29 cellular contexts compared by ENCODE assay signal in the genomic region with DNA sequence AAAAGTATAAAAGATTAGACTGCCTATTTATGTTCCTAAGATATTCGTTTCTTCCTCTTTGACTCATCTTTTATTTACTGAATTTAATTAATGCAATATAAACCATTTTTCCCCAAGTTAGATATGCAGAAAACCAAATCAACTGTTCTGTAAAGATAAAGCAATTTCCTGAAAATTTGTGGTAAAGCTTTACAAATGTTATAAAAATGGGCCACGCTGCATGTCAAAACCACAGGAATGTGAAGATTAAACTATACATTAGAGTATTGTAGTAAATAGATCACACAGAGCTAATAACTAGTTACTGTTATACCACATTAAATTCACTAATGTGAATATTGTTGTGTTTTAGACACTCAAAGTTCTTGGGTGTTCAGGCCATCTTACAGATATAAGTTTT.
"Had no signal": no experiment of that assay in that cellular context is flagged by ENCODE, and none has a peak within 500 bp of the region (broad histone marks: within the 10 kb centered on the region; RNA-seq: fewer than 3 reads in every experiment).

No MANE protein-coding gene starts in this region.

- H3K9me3 ChIP-seq: adrenal gland, body of pancreas, esophagus muscularis mucosa, gastroesophageal sphincter had no signal

- H3K27me3 ChIP-seq: adrenal gland, body of pancreas, esophagus muscularis mucosa, foreskin keratinocyte, gastroesophageal sphincter had no signal

- H3K36me3 ChIP-seq: adrenal gland, esophagus muscularis mucosa, gastroesophageal sphincter had no signal

- DNase-seq: activated CD4-positive, alpha-beta memory T cell treated with anti-CD3 and anti-CD28 coated beads for 36 hours; activated CD4-positive, alpha-beta T cell treated with anti-CD3 and anti-CD28 coated beads for 36 hours; activated CD4-positive, alpha-beta T cell treated with anti-CD3 and anti-CD28 coated beads, Interleukin-2, amount 10 ng/mL, durations not matched to agents 24 days and 14 days; activated CD4-positive, CD25-positive, alpha-beta regulatory T cell; activated CD4-positive, CD25-positive, alpha-beta regulatory T cell treated with anti-CD3 and anti-CD28 coated beads, Interleukin-2, amount 50 U/mL, for 72 hours; activated CD8-positive, alpha-beta memory T cell treated with anti-CD3 and anti-CD28 coated beads, Interleukin-2, amount 10 ng/mL, durations not matched to agents 7 days and 5 days; activated CD8-positive, alpha-beta memory T cell treated with anti-CD3 and anti-CD28 coated beads, Interleukin-2, amount 50 U/mL, for 4 hours; activated CD8-positive, alpha-beta T cell treated with anti-CD3 and anti-CD28 coated beads, Interleukin-2, amount 10 ng/mL, durations not matched to agents 7 days and 5 days; activated effector memory CD4-positive, alpha-beta T cell treated with anti-CD3 and anti-CD28 coated beads, Interleukin-2, amount 50 U/mL, for 16 hours; activated naive CD4-positive, alpha-beta T cell treated with anti-CD3 and anti-CD28 coated beads for 36 hours; activated naive CD8-positive, alpha-beta T cell treated with anti-CD3 and anti-CD28 coated beads for 36 hours; activated naive CD8-positive, alpha-beta T cell treated with anti-CD3 and anti-CD28 coated beads, Interleukin-2, amount 50 U/mL, for 24 hours; activated T-cell treated with anti-CD3 and anti-CD28 coated beads, Interleukin-2, amount 50 U/mL, for 1 hour; activated T-cell treated with anti-CD3 and anti-CD28 coated beads, Interleukin-2, amount 50 U/mL, for 48 hours; adrenal gland; amygdala; aorta; body of pancreas; caudate nucleus; cortex of kidney; dermis blood vessel endothelial cell; effector CD4-positive, alpha-beta T cell; effector memory CD8-positive, alpha-beta T cell; erythroblast; foreskin keratinocyte; T-helper 2 cell had no signal

- FAIRE-seq: colon had no signal

- H3K4me1 ChIP-seq: adrenal gland, body of pancreas, esophagus muscularis mucosa, gastroesophageal sphincter had no signal

- H3K4me3 ChIP-seq: adrenal gland, body of pancreas, esophagus muscularis mucosa, gastroesophageal sphincter had no signal

- H3K27ac ChIP-seq: adrenal gland, body of pancreas, esophagus muscularis mucosa, foreskin keratinocyte, gastroesophageal sphincter had no signal

- ATAC-seq: activated CD4-positive, alpha-beta T cell treated with anti-CD3 and anti-CD28 coated beads for 36 hours; activated CD8-positive, alpha-beta memory T cell treated with anti-CD3 and anti-CD28 coated beads, Interleukin-2, amount 10 ng/mL, durations not matched to agents 7 days and 5 days; activated CD8-positive, alpha-beta T cell treated with anti-CD3 and anti-CD28 coated beads, Interleukin-2, amount 10 ng/mL, durations not matched to agents 7 days and 5 days; activated naive CD8-positive, alpha-beta T cell treated with anti-CD3 and anti-CD28 coated beads, Interleukin-2, amount 50 U/mL, for 24 hours; body of pancreas; effector memory CD8-positive, alpha-beta T cell; foreskin keratinocyte; gastroesophageal sphincter had no signal
